1 cellular context compared by ENCODE assay signal in the genomic region with DNA sequence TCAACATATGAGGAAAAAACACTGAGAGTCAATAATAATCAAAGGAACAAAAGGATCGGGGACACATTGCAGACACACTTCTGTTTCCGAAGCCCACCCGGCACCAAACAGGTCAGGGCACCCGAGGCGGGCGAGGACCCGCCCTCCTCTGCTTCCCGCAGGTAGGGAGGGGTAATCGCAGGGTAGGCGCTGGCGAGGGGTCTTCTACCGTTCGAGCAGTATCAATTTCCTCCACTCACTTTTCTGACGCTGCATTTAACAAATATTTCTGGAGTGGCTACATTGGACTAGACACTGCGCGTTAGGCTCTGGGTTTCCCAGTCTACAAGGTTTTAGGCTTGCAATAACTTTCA.
TF ChIP-seq lines count a peak whose summit lies in the region.

No MANE protein-coding gene starts in this region.

TF ChIP-seq in GM23338, 12 proteins besides CTCF, POLR2A, EP300 and RAD21 (continued from another document):
- no peak for TF ChIP-seq ZNF462 (CRISPR knock-in tag; IDR thresholded peaks at IDR 0.05)
